Comparison of ENCODE assay signal across 18 cellular contexts in genomic region chr22:37972527-37972926, GRCh38. TPM values are rescaled to one million over a fixed set of nuclear protein-coding genes. Genes with fewer than 3 reads are reported as not detected.
DNase-seq lines count a peak whose midpoint lies in the region; ATAC-seq and TF ChIP-seq lines count a peak whose summit lies in the region.
"Had no signal": no experiment of that assay in that cellular context is flagged by ENCODE, and none has a peak within 500 bp of the region (broad histone marks: within the 10 kb centered on the region; RNA-seq: fewer than 3 reads in every experiment).

No MANE protein-coding gene starts in this region.

- ATAC-seq in HG03196 (IDR thresholded peaks at IDR 0.05; ENCODE audit: unreplicated experiment), result no peak
- ATAC-seq: T-helper 17 cell had no signal

- H3K4me1 ChIP-seq in BE2C (peaks cover 13% of the 10 kb centered on the region), HEK293 (ENCODE audit: control insufficient read depth, insufficient read depth, low read length) (no peaks in the 10 kb centered on the region)
- H3K4me1 ChIP-seq: stomach had no signal

- H3K9ac ChIP-seq in SK-N-MC (ENCODE audit: insufficient read length), result no peak overlapping the region

- TF ChIP-seq CTCF in BE2C (IDR thresholded peaks at IDR 0.05; ENCODE audit: low read depth, low read length) (no peak), HEK293 (tag by site-specific recombination; IDR thresholded peaks at IDR 0.05) (no peak)

- peaks cover 11% of the 10 kb centered on the region for H3K36me3 Mint-ChIP-seq in activated CD4-positive, alpha-beta T cell treated with anti-CD3 and anti-CD28 coated beads, Interleukin-2, amount 10 ng/mL, durations not matched to agents 7 days and 5 days (ENCODE audit: low read depth)

- no peak overlapping the region for H3K27ac ChIP-seq in HEK293 (ENCODE audit: extremely low read depth, low read depth, low read length)
- 0 out of 2 replicates have a peak overlapping the region, but pooled peaks have one; percentile 46 for H3K27ac ChIP-seq in SK-N-MC
- H3K27ac ChIP-seq in layer of hippocampus (ENCODE audit: low read depth, low read length), result peak overlapping the region; percentile 21
- H3K27ac ChIP-seq: esophagus squamous epithelium, stomach had no signal

- no peak overlapping the region for H3K27ac Mint-ChIP-seq in activated CD4-positive, alpha-beta T cell treated with anti-CD3 and anti-CD28 coated beads, Interleukin-2, amount 10 ng/mL, durations not matched to agents 7 days and 5 days
- H3K27ac Mint-ChIP-seq: memory B cell, T-helper 17 cell had no signal

- DNase-seq in BE2C (peak; percentile 75), SK-N-MC (ENCODE audit: low read depth, low spot score) (no peak), NCI-H2029 treated with DMSO at 0.1 percent for 48 hours (lab: John Stamatoyannopoulos, UW) (no peak), NCI-H774 (lab: John Stamatoyannopoulos, UW) (no peak)
- no peak for DNase-seq in activated CD4-positive, alpha-beta T cell treated with anti-CD3 and anti-CD28 coated beads, Interleukin-2, amount 10 ng/mL, durations not matched to agents 7 days and 5 days
- DNase-seq: activated gamma-delta T cell; esophagus squamous epithelium; NK-92 treated with Interleukin-12 subunit alpha and Interleukin-12 subunit beta, amount 100 ng/mL, for 24 hours; SHP77; stomach; T-helper 17 cell had no signal

- no peaks in the 10 kb centered on the region for H3K4me1 Mint-ChIP-seq in activated CD4-positive, alpha-beta T cell treated with anti-CD3 and anti-CD28 coated beads, Interleukin-2, amount 10 ng/mL, durations not matched to agents 7 days and 5 days

- H3K36me3 ChIP-seq in BE2C (peaks cover 26% of the 10 kb centered on the region), HEK293 (ENCODE audit: control insufficient read depth in 2 of 2, insufficient read depth in 1 of 2, low read length in 2 of 2) (peaks cover 0 to 30% of the 10 kb centered on the region in 2 experiments; a peak in 1 of 3 replicates), SK-N-MC (ENCODE audit: insufficient read depth, low read length) (peaks cover 17% of the 10 kb centered on the region; the same call in 1 of the 2 replicates)

- H3K4me3 ChIP-seq in BE2C (ENCODE audit: low read depth, low read length) (no peak overlapping the region), HEK293 (ENCODE audit: low read depth, low read length) (no peak overlapping the region), SK-N-MC (no peak overlapping the region)
- H3K4me3 ChIP-seq: esophagus squamous epithelium, stomach had no signal

- H3K9me3 ChIP-seq in BE2C, result no peaks in the 10 kb centered on the region
- no peaks in the 10 kb centered on the region for H3K9me3 ChIP-seq in HEK293 (ENCODE audit: control insufficient read depth, insufficient read depth, low read depth, low read length)
- H3K9me3 ChIP-seq in SK-N-MC (ENCODE audit: low read depth, low read length), result no peaks in the 10 kb centered on the region
- H3K9me3 ChIP-seq: esophagus squamous epithelium, stomach had no signal

- no peaks in the 10 kb centered on the region for H3K27me3 ChIP-seq in BE2C
- H3K27me3 ChIP-seq in layer of hippocampus (ENCODE audit: control insufficient read depth, insufficient read depth, low read length), result no peaks in the 10 kb centered on the region
- H3K27me3 ChIP-seq: esophagus squamous epithelium, stomach had no signal

- H3K4me3 Mint-ChIP-seq in activated CD4-positive, alpha-beta T cell treated with anti-CD3 and anti-CD28 coated beads, Interleukin-2, amount 10 ng/mL, durations not matched to agents 7 days and 5 days, result no peak overlapping the region
- H3K4me3 Mint-ChIP-seq: memory B cell, T-helper 17 cell had no signal

- POLR2A ChIA-PET in HEK293 (lab: Yijun Ruan, JAX), result no interaction called here
- POLR2A ChIA-PET in activated CD4-positive, alpha-beta T cell treated with anti-CD3 and anti-CD28 coated beads, Interleukin-2, amount 10 ng/mL, durations not matched to agents 7 days and 5 days (lab: Charles Lee), result interaction anchor here (0.6 kb wide), 1 partner anchor 10 kb away, joined by 5 read pairs; no protein-coding TSS in a partner anchor

- CTCF ChIA-PET in HEK293 (lab: Yijun Ruan, JAX), result interaction anchor here (0.6 to 2.3 kb wide), 3 partner anchors 45 to 330 kb away, joined by 3 to 14 read pairs (median 4); no protein-coding TSS in a partner anchor
- CTCF ChIA-PET in activated CD4-positive, alpha-beta T cell treated with anti-CD3 and anti-CD28 coated beads, Interleukin-2, amount 10 ng/mL, durations not matched to agents 7 days and 5 days (lab: Charles Lee), result no interaction called here

- no peaks in the 10 kb centered on the region for H3K9me3 Mint-ChIP-seq in activated CD4-positive, alpha-beta T cell treated with anti-CD3 and anti-CD28 coated beads, Interleukin-2, amount 10 ng/mL, durations not matched to agents 7 days and 5 days
- H3K9me3 Mint-ChIP-seq: memory B cell had no signal

- H3K27me3 Mint-ChIP-seq in activated CD4-positive, alpha-beta T cell treated with anti-CD3 and anti-CD28 coated beads, Interleukin-2, amount 10 ng/mL, durations not matched to agents 7 days and 5 days, result no peaks in the 10 kb centered on the region
- H3K27me3 Mint-ChIP-seq: memory B cell, T-helper 17 cell had no signal

TF ChIP-seq in HEK293, 187 proteins besides CTCF, POLR2A, EP300 and RAD21:
- peak; percentile 31; the same call in 1 of the 2 replicates for TF ChIP-seq ZBTB6 (tag by site-specific recombination; IDR thresholded peaks at IDR 0.05)
- TF ChIP-seq ZNF596 (tag by site-specific recombination; IDR thresholded peaks at IDR 0.05), result no peak
- peak; percentile 92 for TF ChIP-seq ZBTB48 (tag by site-specific recombination; IDR thresholded peaks at IDR 0.05)
- no peak for TF ChIP-seq ZNF549 (tag by site-specific recombination; IDR thresholded peaks at IDR 0.05)
- TF ChIP-seq ZIC2 (tag by site-specific recombination; IDR thresholded peaks at IDR 0.05), result peak; percentile 37

RNA-seq across cellular contexts. Expression of gene SOX10, which starts 11.8 kb away (rescaled TPM):
- 0.31 TPM for polyA plus RNA-seq in BE2C (2012; ENCODE audit: insufficient read depth, insufficient read length, low read depth)
- total RNA-seq in activated CD4-positive, alpha-beta T cell treated with anti-CD3 and anti-CD28 coated beads, Interleukin-2, amount 10 ng/mL, durations not matched to agents 7 days and 5 days, result not detected
- total RNA-seq: dermis microvascular lymphatic vessel endothelial cell, renal cortical epithelial cell, T-helper 17 cell had no signal
- polyA plus RNA-seq: neural cell had no signal

RNA-seq across cellular contexts. Expression of gene POLR2F, which starts 19.0 kb away (rescaled TPM):
- polyA plus RNA-seq in BE2C (2012; ENCODE audit: insufficient read depth, insufficient read length, low read depth), result 288 TPM
- 10 to 100 TPM; 58.5 to 66.3 TPM for total RNA-seq in activated CD4-positive, alpha-beta T cell treated with anti-CD3 and anti-CD28 coated beads, Interleukin-2, amount 10 ng/mL, durations not matched to agents 7 days and 5 days

RNA-seq across cellular contexts. Expression of gene C22orf23, which starts 19.1 kb away (rescaled TPM):
- 7.9 TPM for polyA plus RNA-seq in BE2C (2012; ENCODE audit: insufficient read depth, insufficient read length, low read depth)
- under 1 TPM in 1 of 2 experiments, not detected in 1; 0.23 TPM for total RNA-seq in activated CD4-positive, alpha-beta T cell treated with anti-CD3 and anti-CD28 coated beads, Interleukin-2, amount 10 ng/mL, durations not matched to agents 7 days and 5 days
- total RNA-seq: stomach, T-helper 17 cell had no signal
